21 cellular contexts compared by ENCODE assay signal in genomic region chr9:78393932-78394331, GRCh38.
DNase-seq lines count a peak whose midpoint lies in the region; ATAC-seq, FAIRE-seq and TF ChIP-seq lines count a peak whose summit lies in the region.
"Had no signal": no experiment of that assay in that cellular context is flagged by ENCODE, and none has a peak within 500 bp of the region (broad histone marks: within the 10 kb centered on the region; RNA-seq: fewer than 3 reads in every experiment).

No MANE protein-coding gene starts in this region.

- H3K4me3 ChIP-seq in HUES6 (ENCODE audit: low read depth, low read length) (no peak overlapping the region), H1 (ENCODE audit: extremely low read depth in 1 of 4, insufficient read depth in 2 of 4, low read depth in 3 of 4, low read length in 4 of 4) (peak overlapping the region in 1 of 4 experiments; percentile 28; a peak in 1 of 8 replicates), iPS-18a (ENCODE audit: low read length) (peak overlapping the region; percentile 3), ascending aorta (no peak overlapping the region)

- H3K36me3 Mint-ChIP-seq in activated T-cell treated with anti-CD3 and anti-CD28 coated beads, Interleukin-2, amount 50 U/mL, for 4 hours (ENCODE audit: insufficient read depth), result no peaks in the 10 kb centered on the region
- H3K36me3 Mint-ChIP-seq: CD4-positive, CD25-positive, alpha-beta regulatory T cell had no signal

- FAIRE-seq in H1 (lab: Jason Lieb, UNC), result no peak
- FAIRE-seq: A204.1, D721Med, G401.6, GM12891, H54 had no signal

- DNase-seq in H1 (ENCODE audit: low read depth in 1 of 2, low spot score in 2 of 2) (no peak), ascending aorta (ENCODE audit: low spot score in 2 of 2) (no peak)
- DNase-seq in activated T-cell treated with anti-CD3 and anti-CD28 coated beads, Interleukin-2, amount 50 U/mL, for 4 hours, result no peak
- DNase-seq: ACHN; BE2C; C1 segment of cervical spinal cord; Caco-2; CD4-positive, CD25-positive, alpha-beta regulatory T cell; HFFc6; KG1 had no signal

- H3K27ac ChIP-seq in HUES6 (ENCODE audit: low read depth, low read length), result peak overlapping the region; percentile 76
- H3K27ac ChIP-seq in H1 (ENCODE audit: low read depth, low read length), result peak overlapping the region; percentile 21; the same call in 1 of the 2 replicates
- peak overlapping the region; percentile 11 for H3K27ac ChIP-seq in iPS-18a (ENCODE audit: low read length)
- H3K27ac ChIP-seq in ascending aorta, result no peak overlapping the region
- H3K27ac ChIP-seq: HL-60 had no signal

- peak overlapping the region; percentile 40 to 44; a peak in 3 of 4 replicates for H3K4me2 ChIP-seq in H1 (ENCODE audit: insufficient read depth in 1 of 2, low read depth in 2 of 2, low read length in 2 of 2)

- H3K36me3 ChIP-seq in HUES6 (ENCODE audit: control insufficient read depth, insufficient read depth, low read length), result peaks cover 9% of the 10 kb centered on the region; the same call in 1 of the 2 replicates
- H3K36me3 ChIP-seq in H1 (ENCODE audit: control insufficient read depth in 2 of 4, insufficient read depth in 4 of 4, low read length in 3 of 4), result peaks cover 0 to 14% (median 5%) of the 10 kb centered on the region in 4 experiments; a peak in 3 of 8 replicates
- no peaks in the 10 kb centered on the region for H3K36me3 ChIP-seq in iPS-18a (ENCODE audit: control insufficient read depth, low read depth, low read length)
- H3K36me3 ChIP-seq in ascending aorta, result no peaks in the 10 kb centered on the region
- H3K36me3 ChIP-seq: BE2C had no signal

- no peak overlapping the region for H3K4me3 Mint-ChIP-seq in activated T-cell treated with anti-CD3 and anti-CD28 coated beads, Interleukin-2, amount 50 U/mL, for 4 hours
- H3K4me3 Mint-ChIP-seq: CD4-positive, CD25-positive, alpha-beta regulatory T cell; HFFc6 had no signal

- peak overlapping the region; percentile 38 for H4K5ac ChIP-seq in H1 (ENCODE audit: insufficient read length, low read depth, low read length)

- H2AK5ac ChIP-seq in H1 (ENCODE audit: low read depth, low read length), result no peak overlapping the region

- H3K9me3 Mint-ChIP-seq in activated T-cell treated with anti-CD3 and anti-CD28 coated beads, Interleukin-2, amount 50 U/mL, for 4 hours, result peaks cover 8% of the 10 kb centered on the region

- H3K23ac ChIP-seq in H1 (ENCODE audit: insufficient read length), result no peak overlapping the region

- H4K91ac ChIP-seq in H1 (replicated peaks; ENCODE audit: insufficient read length, low read length), result no peak overlapping the region

- H3K23me2 ChIP-seq in H1 (ENCODE audit: low read depth, low read length), result no peaks in the 10 kb centered on the region

- TF ChIP-seq CTCF in H1 (IDR thresholded peaks at IDR 0.05; ENCODE audit: control extremely low read depth in 1 of 3, insufficient read depth in 1 of 3, low read depth in 1 of 3, low read length in 3 of 3) (no peak), ascending aorta (IDR thresholded peaks at IDR 0.05) (no peak)

- CTCF ChIA-PET in H1 (lab: Charles Lee; ENCODE audit: partially characterized antibody), result no interaction called here

- POLR2A ChIA-PET in H1 (lab: Charles Lee; ENCODE audit: partially characterized antibody), result no interaction called here

- WGBS in H1 (ENCODE audit: extremely low coverage in 1 of 2, insufficient coverage in 1 of 2, insufficient read length in 1 of 2, insufficient replicate concordance in 2 of 2, low coverage in 1 of 2, low lambda C conversion rate in 2 of 2, missing lambda C conversion rate in 1 of 2), 2 experiments, result 55% methylated on average over 2 of the region's 2 CpGs; no CpG with 5 or more reads in 1 of the 2 experiments

- H4K20me1 ChIP-seq in H1 (replicated peaks in 1 of 2; ENCODE audit: control insufficient read depth in 1 of 2, insufficient read depth in 2 of 2, low read length in 2 of 2), result no peaks in the 10 kb centered on the region

- H2BK120ac ChIP-seq in H1 (replicated peaks; ENCODE audit: low read depth, low read length), result no peak overlapping the region

- intact Hi-C loops in ascending aorta (cut with DNase I), result no loop called here

- no peak overlapping the region for H3K18ac ChIP-seq in H1 (ENCODE audit: extremely low read depth, low read length)

- no peaks in the 10 kb centered on the region for H3K79me1 ChIP-seq in H1 (ENCODE audit: low read depth, low read length)

- H3K9ac ChIP-seq in HUES6 (ENCODE audit: low read length) (no peak overlapping the region), H1 (replicated peaks in 1 of 4; ENCODE audit: extremely low read depth in 1 of 4, low read depth in 3 of 4, low read length in 3 of 4) (no peak overlapping the region), iPS-18a (ENCODE audit: low read length) (no peak overlapping the region)

- H3K56ac ChIP-seq in H1 (replicated peaks; ENCODE audit: insufficient read length, low read depth, low read length), result no peak overlapping the region

- no peak for ATAC-seq in GM19452 (IDR thresholded peaks at IDR 0.05; ENCODE audit: unreplicated experiment)
- ATAC-seq in GM21786 (IDR thresholded peaks at IDR 0.05; ENCODE audit: unreplicated experiment), result no peak
- ATAC-seq in activated T-cell treated with anti-CD3 and anti-CD28 coated beads, Interleukin-2, amount 50 U/mL, for 4 hours, result no peak
- ATAC-seq: HCT116 had no signal

- H2BK15ac ChIP-seq in H1 (ENCODE audit: low read length), result no peak overlapping the region

- H3K9me3 ChIP-seq in HUES6 (ENCODE audit: control insufficient read depth, insufficient read depth, low read depth, low read length) (peaks cover 24% of the 10 kb centered on the region), H1 (ENCODE audit: insufficient read depth in 2 of 2, low read depth in 1 of 2, low read length in 1 of 2) (peaks cover 14 to 16% of the 10 kb centered on the region in 2 experiments), iPS-18a (ENCODE audit: control insufficient read depth, low read depth, low read length) (peaks cover 13% of the 10 kb centered on the region), ascending aorta (peaks cover 0 to 7% of the 10 kb centered on the region in 2 donors)
- H3K9me3 ChIP-seq: Caco-2 had no signal

- H2BK20ac ChIP-seq in H1 (ENCODE audit: low read length), result no peak overlapping the region

- H4K8ac ChIP-seq in H1 (ENCODE audit: extremely low read depth, insufficient read depth, low read length), result no peak overlapping the region

- no peak for TF ChIP-seq POLR2A in H1 (IDR thresholded peaks at IDR 0.05; ENCODE audit: control extremely low read depth in 1 of 2, low read depth in 2 of 2, low read length in 2 of 2)

- no peak overlapping the region for H2BK12ac ChIP-seq in H1 (ENCODE audit: low read depth, low read length)

- H2BK5ac ChIP-seq in H1 (ENCODE audit: low read depth, low read length), result peak overlapping the region; percentile 85; the same call in 1 of the 2 replicates

- no peaks in the 10 kb centered on the region for H3K27me3 Mint-ChIP-seq in activated T-cell treated with anti-CD3 and anti-CD28 coated beads, Interleukin-2, amount 50 U/mL, for 4 hours (ENCODE audit: low read depth)

- no peak for TF ChIP-seq RAD21 in H1 (IDR thresholded peaks at IDR 0.05 in 1 of 2, conservative IDR thresholded peaks at IDR 0.05 in 1 of 2; ENCODE audit: low read depth in 2 of 2, low read length in 2 of 2)

- H2AFZ ChIP-seq in H1 (ENCODE audit: low read length), result no peak overlapping the region

- TF ChIP-seq EP300 in H1 (IDR thresholded peaks at IDR 0.05; ENCODE audit: borderline replicate concordance in 1 of 2, low read depth in 2 of 2, low read length in 2 of 2), result no peak

- no peaks in the 10 kb centered on the region for H3K79me2 ChIP-seq in H1 (ENCODE audit: control insufficient read depth in 1 of 2, insufficient read depth in 2 of 2, low read length in 2 of 2)

- peaks cover 53% of the 10 kb centered on the region for H3K4me1 ChIP-seq in HUES6 (ENCODE audit: control insufficient read depth, insufficient read depth, low read length)
- H3K4me1 ChIP-seq in H1 (replicated peaks in 1 of 4; ENCODE audit: control insufficient read depth in 3 of 4, insufficient read depth in 4 of 4, low read length in 3 of 4), result peaks cover 5 to 32% (median 21%) of the 10 kb centered on the region in 4 experiments; a peak in 5 of 7 replicates
- H3K4me1 ChIP-seq in iPS-18a (ENCODE audit: control insufficient read depth, low read depth, low read length), result peaks cover 50% of the 10 kb centered on the region
- H3K4me1 ChIP-seq in ascending aorta, result no peaks in the 10 kb centered on the region
- H3K4me1 ChIP-seq: Caco-2 had no signal

- no peaks in the 10 kb centered on the region for H3K27me3 ChIP-seq in HUES6 (ENCODE audit: control insufficient read depth, insufficient read depth, low read length)
- no peaks in the 10 kb centered on the region; a peak in 1 of 7 replicates for H3K27me3 ChIP-seq in H1 (replicated peaks in 1 of 4; ENCODE audit: control insufficient read depth in 3 of 4, extremely low read depth in 1 of 4, insufficient read depth in 3 of 4, low read length in 3 of 4)
- H3K27me3 ChIP-seq in iPS-18a (ENCODE audit: control insufficient read depth, insufficient read depth, low read length), result no peaks in the 10 kb centered on the region
- no peaks in the 10 kb centered on the region for H3K27me3 ChIP-seq in ascending aorta
- H3K27me3 ChIP-seq: BE2C had no signal

- H3K4ac ChIP-seq in H1 (replicated peaks; ENCODE audit: insufficient read length, low read depth, low read length), result no peak overlapping the region

- H3K4me1 Mint-ChIP-seq in activated T-cell treated with anti-CD3 and anti-CD28 coated beads, Interleukin-2, amount 50 U/mL, for 4 hours (ENCODE audit: low read depth), result no peaks in the 10 kb centered on the region
- H3K4me1 Mint-ChIP-seq: CD4-positive, CD25-positive, alpha-beta regulatory T cell had no signal

- no peak overlapping the region for H3K14ac ChIP-seq in H1 (ENCODE audit: insufficient read length)

TF ChIP-seq in H1, 55 proteins besides CTCF, POLR2A, EP300 and RAD21:
- TF ChIP-seq BRCA1 (IDR thresholded peaks at IDR 0.05; ENCODE audit: low read depth, low read length), result no peak
- TF ChIP-seq CBX5 (IDR thresholded peaks at IDR 0.05; ENCODE audit: low read depth, low read length), result no peak
- TF ChIP-seq SP2 (IDR thresholded peaks at IDR 0.05; ENCODE audit: low read length), result no peak
- 0 out of 2 replicates have a peak, but pooled peaks have one; percentile 13 for TF ChIP-seq E2F6 (IDR thresholded peaks at IDR 0.05)
- no peak for TF ChIP-seq RBBP5 (IDR thresholded peaks at IDR 0.05; ENCODE audit: borderline replicate concordance, low read depth, low read length)
- TF ChIP-seq SIN3A (conservative IDR thresholded peaks at IDR 0.05 in 1 of 2, IDR thresholded peaks at IDR 0.05 in 1 of 2; ENCODE audit: low read depth in 1 of 2, low read length in 2 of 2), result no peak
- no peak for TF ChIP-seq RXRA (IDR thresholded peaks at IDR 0.05; ENCODE audit: insufficient read depth, low read depth, low read length)
TF ChIP-seq in H1: peak in this region for 1.

Comparison
In these comparisons a context has a peak if more than half of its experiments do, and no peak if none do; other contexts are left out.
1. H3K27ac ChIP-seq: peak in HUES6 (single experiment), H1 (single experiment) and iPS-18a (single experiment); none in ascending aorta (0 of 2).